In genomic region chr11:76443254-76443935, GRCh38 we compare ENCODE assay signal across 8 cellular contexts. TPM values are rescaled to one million over a fixed set of nuclear protein-coding genes. Genes with fewer than 3 reads are reported as not detected.
DNase-seq lines count a peak whose midpoint lies in the region; ATAC-seq and TF ChIP-seq lines count a peak whose summit lies in the region.

No MANE protein-coding gene starts in this region.

- H3K4me3 ChIP-seq in Loucy (ENCODE audit: low read length, poor library complexity, severe bottlenecking) (peak overlapping the region; percentile 92), duodenal mucosa (ENCODE audit: low read depth in 1 of 2, low read length in 2 of 2) (peak overlapping the region; percentile 98 to 99), neural cell (ENCODE audit: low read length) (peak overlapping the region; percentile 84)

- H3K27me3 ChIP-seq in Loucy (ENCODE audit: insufficient read depth, low read length, poor library complexity, severe bottlenecking), result no peaks in the 10 kb centered on the region
- no peaks in the 10 kb centered on the region for H3K27me3 ChIP-seq in duodenal mucosa (ENCODE audit: control insufficient read depth in 1 of 2, insufficient read depth in 2 of 2, low read length in 2 of 2)
- no peaks in the 10 kb centered on the region for H3K27me3 ChIP-seq in neural cell (ENCODE audit: insufficient read depth, low read depth, low read length)

- H3K4me2 ChIP-seq in Loucy (ENCODE audit: low read depth, low read length, poor library complexity, severe bottlenecking), result peak overlapping the region; percentile 79
- H3K4me2 ChIP-seq in neural cell (ENCODE audit: low read length), result peak overlapping the region; percentile 71

- H3K9me3 ChIP-seq in Loucy (ENCODE audit: insufficient read depth, low read depth, low read length), result no peaks in the 10 kb centered on the region
- H3K9me3 ChIP-seq in duodenal mucosa (ENCODE audit: control insufficient read depth in 1 of 2, low read length in 2 of 2), result no peaks in the 10 kb centered on the region
- no peaks in the 10 kb centered on the region for H3K9me3 ChIP-seq in neural cell (ENCODE audit: low read length)

- H3K36me3 ChIP-seq in Loucy (ENCODE audit: insufficient read depth, low read length) (no peaks in the 10 kb centered on the region), duodenal mucosa (ENCODE audit: control insufficient read depth in 1 of 2, insufficient read depth in 2 of 2, low read length in 2 of 2) (peaks cover 2 to 3% of the 10 kb centered on the region in 2 donors), neural cell (ENCODE audit: insufficient read depth, low read length) (no peaks in the 10 kb centered on the region)

- H3K9me2 ChIP-seq in Loucy (replicated peaks; ENCODE audit: low read depth, low read length), result no peaks in the 10 kb centered on the region
- H3K9me2 ChIP-seq in neural cell (ENCODE audit: insufficient read depth, low read length), result no peaks in the 10 kb centered on the region

- H3F3A ChIP-seq in Loucy (ENCODE audit: low read depth) (no peaks in the 10 kb centered on the region), neural cell (ENCODE audit: insufficient read depth, low read length, poor library complexity, severe bottlenecking) (no peaks in the 10 kb centered on the region)

- H4K20me1 ChIP-seq in Loucy (ENCODE audit: insufficient read depth, low read length, poor library complexity, severe bottlenecking) (peaks cover 27% of the 10 kb centered on the region), neural cell (ENCODE audit: insufficient read depth) (no peaks in the 10 kb centered on the region)

- 0 out of 2 replicates have a peak overlapping the region, but pooled peaks have one; percentile 93 for H2AFZ ChIP-seq in Loucy (ENCODE audit: low read length)
- H2AFZ ChIP-seq in neural cell (ENCODE audit: low read depth, low read length), result peak overlapping the region; percentile 46

- H3K9ac ChIP-seq in Loucy (ENCODE audit: low read depth, low read length, poor library complexity, severe bottlenecking), result peak overlapping the region; percentile 96
- H3K9ac ChIP-seq in duodenal mucosa (ENCODE audit: low read depth in 1 of 2, low read length in 2 of 2), result peak overlapping the region; percentile 97 to 100
- peak overlapping the region; percentile 98 for H3K9ac ChIP-seq in neural cell (ENCODE audit: low read length)

- peaks cover 36% of the 10 kb centered on the region for H3K4me1 ChIP-seq in Loucy (ENCODE audit: insufficient read depth, low read length, poor library complexity, severe bottlenecking)
- peaks cover 14 to 17% of the 10 kb centered on the region in 2 donors for H3K4me1 ChIP-seq in duodenal mucosa (ENCODE audit: control insufficient read depth in 1 of 2, insufficient read depth in 2 of 2, low read length in 2 of 2)

- DNase-seq in DMS79 (lab: John Stamatoyannopoulos, UW), result peak; percentile 5
- no peak for DNase-seq in HuH-7 (ENCODE audit: low spot score)
- no peak for DNase-seq in activated CD4-positive, alpha-beta T cell treated with anti-CD3 and anti-CD28 coated beads for 48 hours

- no peak for TF ChIP-seq RAD21 in neural cell (conservative IDR thresholded peaks at IDR 0.05)

- no peak overlapping the region for H3K27ac ChIP-seq in duodenal mucosa (ENCODE audit: low read depth, low read length)
- peak overlapping the region; percentile 97 for H3K27ac ChIP-seq in neural cell (ENCODE audit: low read length)

- H3K79me2 ChIP-seq in Loucy (ENCODE audit: insufficient read depth, low read length), result peaks cover 59% of the 10 kb centered on the region
- H3K79me2 ChIP-seq in neural cell (replicated peaks; ENCODE audit: insufficient read depth, low read length), result peaks cover 36% of the 10 kb centered on the region

- no peak for ATAC-seq in GM21423 (IDR thresholded peaks at IDR 0.05; ENCODE audit: unreplicated experiment)
- ATAC-seq in HG02642 (IDR thresholded peaks at IDR 0.05; ENCODE audit: poor library complexity, unreplicated experiment), result no peak

- no peak for TF ChIP-seq EP300 in neural cell (conservative IDR thresholded peaks at IDR 0.05; ENCODE audit: poor library complexity, severe bottlenecking)

- TF ChIP-seq CTCF in Loucy (conservative IDR thresholded peaks at IDR 0.05; ENCODE audit: low read length) (no peak), neural cell (IDR thresholded peaks at IDR 0.05; ENCODE audit: poor library complexity, severe bottlenecking) (no peak)

TF ChIP-seq in neural cell, 6 proteins besides CTCF, POLR2A, EP300 and RAD21:
- TF ChIP-seq REST (IDR thresholded peaks at IDR 0.05; ENCODE audit: borderline replicate concordance) (no peak), TAF1 (IDR thresholded peaks at IDR 0.05; ENCODE audit: low read depth) (no peak), EZH2 (IDR thresholded peaks at IDR 0.05; ENCODE audit: borderline replicate concordance, insufficient read depth, low read length, poor library complexity, severe bottlenecking) (no peak), SMC3 (conservative IDR thresholded peaks at IDR 0.05; ENCODE audit: poor library complexity) (no peak)

RNA-seq across cellular contexts. Expression of gene EMSY, which starts 1.4 kb away (rescaled TPM):
- 24.9 and 25.0 TPM in 2 replicates for polyA plus RNA-seq in neural cell
- polyA minus RNA-seq in neural cell, result 63.1 and 78.8 TPM in 2 replicates
